30 cellular contexts compared by ENCODE assay signal in the genomic region with DNA sequence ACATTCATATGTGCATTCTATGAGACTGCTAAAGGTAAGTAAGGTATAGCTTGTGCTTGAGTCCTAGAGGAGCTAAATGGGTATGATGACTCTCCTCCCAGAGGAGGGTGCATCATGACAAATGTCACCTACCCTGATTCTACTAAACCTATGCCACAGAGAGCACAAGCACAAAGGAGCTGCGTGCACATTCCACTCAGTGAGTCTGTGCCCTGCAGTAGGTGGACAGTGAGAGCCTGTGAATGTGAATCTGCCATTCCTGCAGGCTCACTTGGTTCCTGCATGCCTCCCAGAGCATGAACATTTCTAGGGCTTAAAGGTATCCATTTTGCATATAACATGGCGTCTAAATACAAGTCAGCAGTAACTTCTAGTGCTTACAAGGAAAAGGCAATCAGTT.
"Had no signal": no experiment of that assay in that cellular context is flagged by ENCODE, and none has a peak within 500 bp of the region (broad histone marks: within the 10 kb centered on the region; RNA-seq: fewer than 3 reads in every experiment).

No MANE protein-coding gene starts in this region.

- ATAC-seq: activated naive CD4-positive, alpha-beta T cell treated with anti-CD3 and anti-CD28 coated beads, Interleukin-2, amount 50 U/mL, for 72 hours; activated T-cell treated with anti-CD3 and anti-CD28 coated beads, Interleukin-2, amount 50 U/mL, for 4 hours; PC-3; Right ventricle myocardium inferior had no signal

- H3K27me3 ChIP-seq: MG63, Peyer's patch had no signal

- H3K4me3 ChIP-seq: MG63, Peyer's patch had no signal

- H3K27ac ChIP-seq: Peyer's patch had no signal

- H3K4me1 ChIP-seq: Peyer's patch had no signal

- H3K36me3 ChIP-seq: MG63, Peyer's patch had no signal

- H3K9me3 ChIP-seq: MG63, Peyer's patch had no signal

- DNase-seq: activated B cell treated with CpG ODN at 0.5 μM for 24 hours; activated CD4-positive, alpha-beta memory T cell treated with anti-CD3 and anti-CD28 coated beads for 36 hours; activated CD4-positive, alpha-beta T cell treated with anti-CD3 and anti-CD28 coated beads for 4 hours; activated CD4-positive, alpha-beta T cell treated with anti-CD3 and anti-CD28 coated beads, Interleukin-2, amount 50 U/mL, for 1 hour; activated CD4-positive, CD25-positive, alpha-beta regulatory T cell treated with anti-CD3 and anti-CD28 coated beads, Interleukin-2, amount 50 U/mL, for 72 hours; activated CD8-positive, alpha-beta memory T cell treated with anti-CD3 and anti-CD28 coated beads, Interleukin-2, amount 50 U/mL, for 4 hours; activated gamma-delta T cell treated with Interleukin-2 at 50 U/mL for 16 hours; activated naive CD4-positive, alpha-beta T cell treated with anti-CD3 and anti-CD28 coated beads for 36 hours; activated T-cell treated with anti-CD3 and anti-CD28 coated beads for 4 hours; activated T-cell treated with anti-CD3 and anti-CD28 coated beads, Interleukin-2, amount 50 U/mL, for 4 hours; anterior cingulate cortex; caudate nucleus; cerebellar nuclear complex; Kasumi-1; KBM-7; MG63; MV-4-11; NCI-H1092 treated with DMSO at 0.1 percent for 48 hours; NCI-H1417 treated with DMSO at 0.1 percent for 48 hours; NCI-H1930; NCI-H2081 treated with DMSO at 0.1 percent for 48 hours; NCI-H226; NCI-H446 treated with DMSO at 0.1 percent for 48 hours; NCI-H524 treated with DMSO at 0.1 percent for 48 hours; PC-3; Peyer's patch; RPMI8226 had no signal

- FAIRE-seq: bronchial epithelial cell had no signal
